8 cellular contexts compared by ENCODE assay signal in the genomic region with DNA sequence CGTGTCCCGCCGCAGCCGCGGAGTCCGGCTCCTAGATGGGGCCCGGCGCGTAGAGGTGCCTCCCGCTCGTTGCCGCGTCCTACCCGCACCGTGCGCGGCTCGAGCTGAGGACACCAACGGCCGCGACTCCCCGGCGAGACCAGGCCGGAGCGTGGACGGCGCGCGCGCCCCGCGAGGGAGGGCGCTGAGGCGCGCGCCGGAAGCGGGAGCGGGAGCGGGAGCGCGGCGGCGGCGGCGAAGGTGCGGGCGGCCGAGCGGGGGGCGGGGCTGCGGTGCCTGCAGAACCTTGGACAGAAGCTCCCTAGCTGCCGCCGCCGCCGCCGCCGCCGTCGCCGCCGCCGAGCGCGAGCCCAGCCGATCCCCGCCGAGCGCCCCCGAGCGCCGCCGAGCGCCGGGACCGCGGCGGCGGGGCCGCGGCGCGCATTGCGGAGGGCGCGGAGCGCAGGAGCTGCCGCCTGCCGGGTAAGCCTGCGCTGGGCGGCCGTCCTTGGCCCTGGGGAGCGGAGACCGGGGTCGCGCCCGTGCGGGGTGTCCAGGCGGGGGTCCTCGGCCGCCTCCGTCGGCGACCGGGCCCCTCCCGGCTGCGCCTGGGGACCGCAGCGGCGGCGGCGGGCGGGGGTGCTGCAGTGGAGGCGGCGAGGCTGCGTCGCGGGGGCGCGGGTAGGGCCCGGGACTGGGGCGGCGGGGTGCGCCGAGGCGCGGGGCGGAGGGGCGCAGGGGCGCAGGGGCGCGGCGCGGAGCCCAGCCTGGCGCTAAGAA. TPM values are rescaled to one million over a fixed set of nuclear protein-coding genes. Genes with fewer than 3 reads are reported as not detected.
DNase-seq lines count a peak whose midpoint lies in the region; ATAC-seq, FAIRE-seq and TF ChIP-seq lines count a peak whose summit lies in the region.

A gene (plus strand): TSS at position 293 of the 759 bp plus-strand sequence. CDS start 628 bp downstream, outside the sequence.

- peaks cover 5% of the 10 kb centered on the region for H3K27me3 Mint-ChIP-seq in neural progenitor cell (ENCODE audit: insufficient read depth, low read depth)

- FAIRE-seq in RCC 7860 (lab: Jason Lieb, UNC), result no peak

- peak within 1 kb of the TSS; percentile 79 for H2AFZ ChIP-seq in neural progenitor cell (replicated peaks)

- H3K36me3 ChIP-seq in neural progenitor cell (no peaks in the 10 kb centered on the region), thyroid gland (peaks cover under 1 to 3% of the 10 kb centered on the region in 2 donors)

- H3F3A ChIP-seq in neural progenitor cell (ENCODE audit: low read depth), result peaks cover 39% of the 10 kb centered on the region

- DNase-seq in HK-2 (ENCODE audit: unreplicated experiment) (peak; percentile 69), RCC 7860 (ENCODE audit: low spot score) (peak; percentile 38), activated gamma-delta T cell (lab: John Stamatoyannopoulos, UW) (peak; percentile 66), foreskin keratinocyte (no peak), neural progenitor cell (ENCODE audit: low spot score) (peak; percentile 94), thyroid gland (peak; percentile 68 to 69)

- H3K4me3 Mint-ChIP-seq in neural progenitor cell, result peak within 1 kb of the TSS; percentile 89

- H3K27ac ChIP-seq in C4-2B (peak within 1 kb of the TSS; percentile 74), foreskin keratinocyte (peak within 1 kb of the TSS; percentile 82), neural progenitor cell (no peak within 1 kb of the TSS), thyroid gland (peak within 1 kb of the TSS in 1 of 3 donors; percentile 38)

- ATAC-seq in GM19351 (IDR thresholded peaks at IDR 0.05; ENCODE audit: unreplicated experiment), result peak; percentile 45
- ATAC-seq in foreskin keratinocyte, result peak; percentile 73

- H3K9me3 ChIP-seq in neural progenitor cell (ENCODE audit: low read depth), result no peaks in the 10 kb centered on the region
- no peaks in the 10 kb centered on the region for H3K9me3 ChIP-seq in thyroid gland

- WGBS in thyroid gland, 2 donors, result 0 to 3% methylated on average over 4 to 8 of the region's 135 CpGs

- peak in 1 of 2 donors; percentile 9 for TF ChIP-seq POLR2A in thyroid gland (IDR thresholded peaks at IDR 0.05)

- H3K36me3 Mint-ChIP-seq in neural progenitor cell, result peaks cover 19% of the 10 kb centered on the region

- H3K27me3 ChIP-seq in foreskin keratinocyte (no peaks in the 10 kb centered on the region), neural progenitor cell (no peaks in the 10 kb centered on the region), thyroid gland (no peaks in the 10 kb centered on the region)

- intact Hi-C loops in thyroid gland (cut with DNase I), result no loop called here

- no peak; the same call in 1 of the 2 replicates for TF ChIP-seq CTCF in C4-2B (conservative IDR thresholded peaks at IDR 0.05)
- TF ChIP-seq CTCF in foreskin keratinocyte (conservative IDR thresholded peaks at IDR 0.05), result no peak
- no peak for TF ChIP-seq CTCF in neural progenitor cell (IDR thresholded peaks at IDR 0.05)
- TF ChIP-seq CTCF in thyroid gland (IDR thresholded peaks at IDR 0.05), result peak in 1 of 6 experiments; percentile 9

- peaks cover 78% of the 10 kb centered on the region for H3K4me1 Mint-ChIP-seq in neural progenitor cell

- peak within 1 kb of the TSS; percentile 53 for H3K27ac Mint-ChIP-seq in neural progenitor cell

- H3K4me3 ChIP-seq in neural progenitor cell (peak within 1 kb of the TSS; percentile 94), thyroid gland (replicated peaks in 1 of 3) (peak within 1 kb of the TSS; percentile 11 to 50 (median 28))

- H3K4me1 ChIP-seq in foreskin keratinocyte (peaks cover 12% of the 10 kb centered on the region), neural progenitor cell (peaks cover 54% of the 10 kb centered on the region), thyroid gland (peaks cover 0 to 23% of the 10 kb centered on the region in 2 donors)

- H3K79me2 ChIP-seq in neural progenitor cell (ENCODE audit: low read depth), result peaks cover 31% of the 10 kb centered on the region

- H3K9me3 Mint-ChIP-seq in neural progenitor cell, result no peaks in the 10 kb centered on the region

- peak within 1 kb of the TSS; percentile 54 for H3K9ac ChIP-seq in neural progenitor cell

- H3K4me2 ChIP-seq in neural progenitor cell, result peak within 1 kb of the TSS; percentile 96

- peaks cover 45% of the 10 kb centered on the region for H4K20me1 ChIP-seq in neural progenitor cell (ENCODE audit: low read depth)

RNA-seq across cellular contexts. Expression of the gene that starts here (rescaled TPM):
- 9.5 and 11.8 TPM in 2 replicates for total RNA-seq in foreskin keratinocyte
- polyA plus RNA-seq in foreskin keratinocyte, result 4.5 and 4.9 TPM in 2 replicates
- 6.9 and 8.8 TPM in 2 replicates for total RNA-seq in neural progenitor cell (ENCODE audit: low replicate concordance)
- under 1 TPM; 0.49 to 0.78 (median 0.58) TPM for total RNA-seq in thyroid gland

Comparison
In these comparisons a context has a peak if more than half of its experiments do, and no peak if none do; other contexts are left out.
1. Peak in DNase-seq and H3K4me3 ChIP-seq in thyroid gland; RNA of the gene not detected or under 1 TPM.
2. DNase-seq: peak in HK-2 (single experiment), RCC 7860 (single experiment), activated gamma-delta T cell (single experiment) and neural progenitor cell (single experiment); none in foreskin keratinocyte (0 of 2).